ENCODE assay signal across 8 cellular contexts in genomic region chr7:91050677-91051076, GRCh38.
DNase-seq lines count a peak whose midpoint lies in the region; ATAC-seq and TF ChIP-seq lines count a peak whose summit lies in the region.

No MANE protein-coding gene starts in this region.

- no peak for TF ChIP-seq CTCF in HFFc6 (IDR thresholded peaks at IDR 0.05)

- no peaks in the 10 kb centered on the region for H3K36me3 ChIP-seq in MG63

- H3K4me3 ChIP-seq in MG63: no peak overlapping the region

- H3K4me3 Mint-ChIP-seq in activated naive CD4-positive, alpha-beta T cell treated with anti-CD3 and anti-CD28 coated beads for 36 hours: no peak overlapping the region
- H3K4me3 Mint-ChIP-seq in stimulated activated memory B cell treated with anti-CD40 and anti-IgM and Interleukin-4, amounts not matched to agents 10 μg/mL and 1 μg/mL and 100 μg/mL, for 72 hours: no peak overlapping the region
- no peak overlapping the region; the same call in 1 of the 2 replicates for H3K4me3 Mint-ChIP-seq in HFFc6

- no peaks in the 10 kb centered on the region for H3K36me3 Mint-ChIP-seq in activated naive CD4-positive, alpha-beta T cell treated with anti-CD3 and anti-CD28 coated beads for 36 hours (ENCODE audit: low read depth)
- H3K36me3 Mint-ChIP-seq in stimulated activated memory B cell treated with anti-CD40 and anti-IgM and Interleukin-4, amounts not matched to agents 10 μg/mL and 1 μg/mL and 100 μg/mL, for 72 hours: peaks cover 49% of the 10 kb centered on the region
- H3K36me3 Mint-ChIP-seq in HFFc6 (ENCODE audit: low read depth): no peaks in the 10 kb centered on the region

- intact Hi-C loops in activated naive CD4-positive, alpha-beta T cell treated with anti-CD3 and anti-CD28 coated beads for 36 hours (cut with micrococcal nuclease): no loop called here

- no peaks in the 10 kb centered on the region for H3K9me3 ChIP-seq in MG63

- ATAC-seq in HG02852 (IDR thresholded peaks at IDR 0.05; ENCODE audit: unreplicated experiment): peak; percentile 96
- peak; percentile 68 for ATAC-seq in stimulated activated memory B cell treated with anti-CD40 and anti-IgM and Interleukin-4, amounts not matched to agents 10 μg/mL and 1 μg/mL and 100 μg/mL, for 72 hours

- no peaks in the 10 kb centered on the region for H3K27me3 ChIP-seq in MG63

- H3K27ac Mint-ChIP-seq in activated naive CD4-positive, alpha-beta T cell treated with anti-CD3 and anti-CD28 coated beads for 36 hours: no peak overlapping the region
- H3K27ac Mint-ChIP-seq in stimulated activated memory B cell treated with anti-CD40 and anti-IgM and Interleukin-4, amounts not matched to agents 10 μg/mL and 1 μg/mL and 100 μg/mL, for 72 hours: peak overlapping the region; percentile 58
- H3K27ac Mint-ChIP-seq in HFFc6: no peak overlapping the region

- H3K27me3 Mint-ChIP-seq in activated naive CD4-positive, alpha-beta T cell treated with anti-CD3 and anti-CD28 coated beads for 36 hours (ENCODE audit: low read depth): peaks cover 4% of the 10 kb centered on the region
- no peaks in the 10 kb centered on the region for H3K27me3 Mint-ChIP-seq in stimulated activated memory B cell treated with anti-CD40 and anti-IgM and Interleukin-4, amounts not matched to agents 10 μg/mL and 1 μg/mL and 100 μg/mL, for 72 hours
- no peaks in the 10 kb centered on the region; the same call in 1 of the 2 replicates for H3K27me3 Mint-ChIP-seq in HFFc6 (ENCODE audit: insufficient read depth)

- DNase-seq in activated naive CD4-positive, alpha-beta T cell treated with anti-CD3 and anti-CD28 coated beads for 36 hours: peak; percentile 10
- no peak for DNase-seq in activated naive CD4-positive, alpha-beta T cell treated with anti-CD3 and anti-CD28 coated beads, Interleukin-2, amount 50 U/mL, for 16 hours
- DNase-seq in NOMO-1 (lab: John Stamatoyannopoulos, UW; ENCODE audit: unreplicated experiment in 2 of 2): peak; percentile 56 to 86
- no peak for DNase-seq in HFFc6
- DNase-seq in NCI-H526 (lab: John Stamatoyannopoulos, UW): no peak
- no peak for DNase-seq in MG63

- peaks cover 5% of the 10 kb centered on the region for H3K4me1 Mint-ChIP-seq in activated naive CD4-positive, alpha-beta T cell treated with anti-CD3 and anti-CD28 coated beads for 36 hours (ENCODE audit: low read depth)
- peaks cover 17% of the 10 kb centered on the region for H3K4me1 Mint-ChIP-seq in stimulated activated memory B cell treated with anti-CD40 and anti-IgM and Interleukin-4, amounts not matched to agents 10 μg/mL and 1 μg/mL and 100 μg/mL, for 72 hours
- H3K4me1 Mint-ChIP-seq in HFFc6 (ENCODE audit: low read depth): peaks cover 21% of the 10 kb centered on the region

- CTCF ChIA-PET in activated naive CD4-positive, alpha-beta T cell treated with anti-CD3 and anti-CD28 coated beads for 36 hours (lab: Charles Lee): no interaction called here

- peaks cover 2% of the 10 kb centered on the region for H3K9me3 Mint-ChIP-seq in activated naive CD4-positive, alpha-beta T cell treated with anti-CD3 and anti-CD28 coated beads for 36 hours
- H3K9me3 Mint-ChIP-seq in stimulated activated memory B cell treated with anti-CD40 and anti-IgM and Interleukin-4, amounts not matched to agents 10 μg/mL and 1 μg/mL and 100 μg/mL, for 72 hours: peaks cover 3% of the 10 kb centered on the region
- H3K9me3 Mint-ChIP-seq in HFFc6: no peaks in the 10 kb centered on the region

Comparison
In these comparisons a context has a peak if more than half of its experiments do, and no peak if none do; other contexts are left out.
1. DNase-seq: peak in activated naive CD4-positive, alpha-beta T cell treated with anti-CD3 and anti-CD28 coated beads for 36 hours (single experiment) and NOMO-1 (2 of 2); none in activated naive CD4-positive, alpha-beta T cell treated with anti-CD3 and anti-CD28 coated beads, Interleukin-2, amount 50 U/mL, for 16 hours (single experiment), HFFc6 (single experiment), NCI-H526 (0 of 2) and MG63 (single experiment).